Comparison of ENCODE assay signal across 9 cellular contexts in genomic region chr14:64303471-64303917, GRCh38. TPM values are rescaled to one million over a fixed set of nuclear protein-coding genes. Genes with fewer than 3 reads are reported as not detected.
DNase-seq lines count a peak whose midpoint lies in the region; ATAC-seq, FAIRE-seq and TF ChIP-seq lines count a peak whose summit lies in the region.
"Had no signal": no experiment of that assay in that cellular context is flagged by ENCODE, and none has a peak within 500 bp of the region (broad histone marks: within the 10 kb centered on the region; RNA-seq: fewer than 3 reads in every experiment).

No MANE protein-coding gene starts in this region.

- H3K4me1 ChIP-seq in H1 (replicated peaks in 1 of 4; ENCODE audit: control insufficient read depth in 3 of 4, insufficient read depth in 4 of 4, low read length in 3 of 4) (no peaks in the 10 kb centered on the region), mesendoderm (ENCODE audit: control insufficient read depth, low read depth, low read length) (no peaks in the 10 kb centered on the region)
- H3K4me1 ChIP-seq: BLaER1 treated with 17β-estradiol and CSF1 and Interleukin-3, amounts not matched to agents 10 nM and 100 nM had no signal

- no peak for TF ChIP-seq EP300 in H1 (IDR thresholded peaks at IDR 0.05; ENCODE audit: borderline replicate concordance in 1 of 2, low read depth in 2 of 2, low read length in 2 of 2)

- H3K4me2 ChIP-seq in H1 (ENCODE audit: insufficient read depth in 1 of 2, low read depth in 2 of 2, low read length in 2 of 2), result no peak overlapping the region
- H3K4me2 ChIP-seq in mesendoderm (ENCODE audit: low read length), result no peak overlapping the region
- H3K4me2 ChIP-seq: BLaER1 treated with 17β-estradiol and CSF1 and Interleukin-3, amounts not matched to agents 10 nM and 100 nM had no signal

- H2BK20ac ChIP-seq in H1 (ENCODE audit: low read length), result no peak overlapping the region

- DNase-seq in NOMO-1 treated with DMSO at 0.1 percent for 48 hours (lab: John Stamatoyannopoulos, UW; ENCODE audit: unreplicated experiment) (peak; percentile 56), NOMO-1 treated with dmso at 0.1 percent for 144 hours (lab: John Stamatoyannopoulos, UW; ENCODE audit: unreplicated experiment) (no peak), LoVo (ENCODE audit: low spot score) (peak; percentile 72), RKO (ENCODE audit: low spot score) (peak; percentile 82), H1 (ENCODE audit: low read depth in 1 of 2, low spot score in 2 of 2) (peak in 1 of 2 experiments; percentile 36), mesendoderm (peak; percentile 85)
- DNase-seq in activated CD4-positive, alpha-beta T cell treated with anti-CD3 and anti-CD28 coated beads for 1 hour, result no peak

- peak in 2 of 3 experiments; percentile 49 to 73; a peak in 3 of 4 replicates for TF ChIP-seq CTCF in H1 (IDR thresholded peaks at IDR 0.05; ENCODE audit: control extremely low read depth in 1 of 3, insufficient read depth in 1 of 3, low read depth in 1 of 3, low read length in 3 of 3)

- H3K9me3 Mint-ChIP-seq in stimulated activated memory B cell treated with anti-CD40 and anti-IgM and Interleukin-4, amounts not matched to agents 10 μg/mL and 1 μg/mL and 100 μg/mL, for 72 hours, result no peaks in the 10 kb centered on the region

- no peak overlapping the region for H2AK5ac ChIP-seq in H1 (ENCODE audit: low read depth, low read length)
- H2AK5ac ChIP-seq in mesendoderm (ENCODE audit: low read length), result no peak overlapping the region

- H3K27ac Mint-ChIP-seq in stimulated activated memory B cell treated with anti-CD40 and anti-IgM and Interleukin-4, amounts not matched to agents 10 μg/mL and 1 μg/mL and 100 μg/mL, for 72 hours, result no peak overlapping the region

- CTCF ChIA-PET in H1 (lab: Charles Lee; ENCODE audit: partially characterized antibody), result interaction anchor here (0.6 to 4.4 kb wide), 59 partner anchors 8 to 914 kb away, joined by 3 to 49 read pairs (median 4); partner anchors contain the start of gene ESR2

- 42% methylated on average over 4 of the region's 4 CpGs; no CpG with 5 or more reads in 1 of the 2 experiments for WGBS in H1 (ENCODE audit: extremely low coverage in 1 of 2, insufficient coverage in 1 of 2, insufficient read length in 1 of 2, insufficient replicate concordance in 2 of 2, low coverage in 1 of 2, low lambda C conversion rate in 2 of 2, missing lambda C conversion rate in 1 of 2), 2 experiments
- WGBS in mesendoderm (ENCODE audit: extremely low coverage, insufficient coverage, low lambda C conversion rate), result no CpG with 5 or more reads among the region's 4 CpGs

- H3K4ac ChIP-seq in H1 (replicated peaks; ENCODE audit: insufficient read length, low read depth, low read length) (no peak overlapping the region), mesendoderm (ENCODE audit: low read depth, low read length) (no peak overlapping the region)

- H3K56ac ChIP-seq in H1 (replicated peaks; ENCODE audit: insufficient read length, low read depth, low read length) (no peak overlapping the region), mesendoderm (ENCODE audit: low read length) (no peak overlapping the region)

- H3K14ac ChIP-seq in H1 (ENCODE audit: insufficient read length), result no peak overlapping the region

- H3K4me3 Mint-ChIP-seq in stimulated activated memory B cell treated with anti-CD40 and anti-IgM and Interleukin-4, amounts not matched to agents 10 μg/mL and 1 μg/mL and 100 μg/mL, for 72 hours, result no peak overlapping the region

- H3K79me1 ChIP-seq in H1 (ENCODE audit: low read depth, low read length) (no peaks in the 10 kb centered on the region), mesendoderm (ENCODE audit: low read length) (no peaks in the 10 kb centered on the region)

- H2BK15ac ChIP-seq in H1 (ENCODE audit: low read length) (no peak overlapping the region), mesendoderm (replicated peaks; ENCODE audit: low read depth) (no peak overlapping the region)

- no peaks in the 10 kb centered on the region for H4K20me1 ChIP-seq in H1 (replicated peaks in 1 of 2; ENCODE audit: control insufficient read depth in 1 of 2, insufficient read depth in 2 of 2, low read length in 2 of 2)
- H4K20me1 ChIP-seq: BLaER1 treated with 17β-estradiol and CSF1 and Interleukin-3, amounts not matched to agents 10 nM and 100 nM had no signal

- TF ChIP-seq POLR2A in H1 (IDR thresholded peaks at IDR 0.05; ENCODE audit: control extremely low read depth in 1 of 2, low read depth in 2 of 2, low read length in 2 of 2), result no peak

- H3K4me3 ChIP-seq in H1 (ENCODE audit: extremely low read depth in 1 of 4, insufficient read depth in 2 of 4, low read depth in 3 of 4, low read length in 4 of 4) (no peak overlapping the region), mesendoderm (ENCODE audit: low read length) (no peak overlapping the region)
- H3K4me3 ChIP-seq: BLaER1 treated with 17β-estradiol and CSF1 and Interleukin-3, amounts not matched to agents 10 nM and 100 nM had no signal

- no peaks in the 10 kb centered on the region for H3K4me1 Mint-ChIP-seq in stimulated activated memory B cell treated with anti-CD40 and anti-IgM and Interleukin-4, amounts not matched to agents 10 μg/mL and 1 μg/mL and 100 μg/mL, for 72 hours

- no peaks in the 10 kb centered on the region for H3K27me3 Mint-ChIP-seq in stimulated activated memory B cell treated with anti-CD40 and anti-IgM and Interleukin-4, amounts not matched to agents 10 μg/mL and 1 μg/mL and 100 μg/mL, for 72 hours

- H2BK12ac ChIP-seq in H1 (ENCODE audit: low read depth, low read length), result no peak overlapping the region

- no peak overlapping the region for H4K91ac ChIP-seq in H1 (replicated peaks; ENCODE audit: insufficient read length, low read length)

- no peak overlapping the region for H2BK120ac ChIP-seq in H1 (replicated peaks; ENCODE audit: low read depth, low read length)
- no peak overlapping the region for H2BK120ac ChIP-seq in mesendoderm (ENCODE audit: low read depth, low read length)

- H3K27me3 ChIP-seq in H1 (replicated peaks in 1 of 4; ENCODE audit: control insufficient read depth in 3 of 4, extremely low read depth in 1 of 4, insufficient read depth in 3 of 4, low read length in 3 of 4) (no peaks in the 10 kb centered on the region), mesendoderm (ENCODE audit: insufficient read depth, low read length, poor library complexity) (no peaks in the 10 kb centered on the region)
- H3K27me3 ChIP-seq: BLaER1 treated with 17β-estradiol and CSF1 and Interleukin-3, amounts not matched to agents 10 nM and 100 nM had no signal

- H2AFZ ChIP-seq in H1 (ENCODE audit: low read length), result no peak overlapping the region

- peak; percentile 81 to 86 for TF ChIP-seq RAD21 in H1 (IDR thresholded peaks at IDR 0.05 in 1 of 2, conservative IDR thresholded peaks at IDR 0.05 in 1 of 2; ENCODE audit: low read depth in 2 of 2, low read length in 2 of 2)

- no peak overlapping the region for H3K23ac ChIP-seq in H1 (ENCODE audit: insufficient read length)
- no peak overlapping the region for H3K23ac ChIP-seq in mesendoderm (ENCODE audit: low read length)

- ATAC-seq in stimulated activated memory B cell treated with anti-CD40 and anti-IgM and Interleukin-4, amounts not matched to agents 10 μg/mL and 1 μg/mL and 100 μg/mL, for 72 hours, result no peak

- POLR2A ChIA-PET in H1 (lab: Charles Lee; ENCODE audit: partially characterized antibody), result interaction anchor here (0.6 to 2.1 kb wide), 4 partner anchors 16 to 194 kb away, joined by 3 to 5 read pairs (median 4); no protein-coding TSS in a partner anchor

- H3K36me3 ChIP-seq in H1 (ENCODE audit: control insufficient read depth in 2 of 4, insufficient read depth in 4 of 4, low read length in 3 of 4), result no peaks in the 10 kb centered on the region
- no peaks in the 10 kb centered on the region for H3K36me3 ChIP-seq in mesendoderm (ENCODE audit: control insufficient read depth, insufficient read depth, low read length)
- H3K36me3 ChIP-seq: BLaER1 treated with 17β-estradiol and CSF1 and Interleukin-3, amounts not matched to agents 10 nM and 100 nM had no signal

- H4K5ac ChIP-seq in H1 (ENCODE audit: insufficient read length, low read depth, low read length) (no peak overlapping the region), mesendoderm (ENCODE audit: low read length) (no peak overlapping the region)

- no peak overlapping the region for H3K18ac ChIP-seq in H1 (ENCODE audit: extremely low read depth, low read length)
- H3K18ac ChIP-seq in mesendoderm (ENCODE audit: low read length), result no peak overlapping the region

- FAIRE-seq in H1 (lab: Jason Lieb, UNC), result peak; percentile 98

- no peaks in the 10 kb centered on the region for H3K36me3 Mint-ChIP-seq in stimulated activated memory B cell treated with anti-CD40 and anti-IgM and Interleukin-4, amounts not matched to agents 10 μg/mL and 1 μg/mL and 100 μg/mL, for 72 hours

- H3K79me2 ChIP-seq in H1 (ENCODE audit: control insufficient read depth in 1 of 2, insufficient read depth in 2 of 2, low read length in 2 of 2), result no peaks in the 10 kb centered on the region
- no peaks in the 10 kb centered on the region for H3K79me2 ChIP-seq in mesendoderm (ENCODE audit: control insufficient read depth, insufficient read depth, low read length)

- no peak overlapping the region for H4K8ac ChIP-seq in H1 (ENCODE audit: extremely low read depth, insufficient read depth, low read length)
- H4K8ac ChIP-seq in mesendoderm (ENCODE audit: low read depth, low read length), result no peak overlapping the region

- no peaks in the 10 kb centered on the region for H3K9me3 ChIP-seq in H1 (ENCODE audit: insufficient read depth in 2 of 2, low read depth in 1 of 2, low read length in 1 of 2)
- H3K9me3 ChIP-seq: BLaER1 treated with 17β-estradiol and CSF1 and Interleukin-3, amounts not matched to agents 10 nM and 100 nM had no signal

- H3K27ac ChIP-seq in H1 (ENCODE audit: low read depth, low read length) (no peak overlapping the region), mesendoderm (ENCODE audit: low read depth, low read length) (no peak overlapping the region)
- H3K27ac ChIP-seq: BLaER1 treated with 17β-estradiol and CSF1 and Interleukin-3, amounts not matched to agents 10 nM and 100 nM had no signal

- H3K9ac ChIP-seq in H1 (replicated peaks in 1 of 4; ENCODE audit: extremely low read depth in 1 of 4, low read depth in 3 of 4, low read length in 3 of 4) (no peak overlapping the region), mesendoderm (ENCODE audit: low read length) (no peak overlapping the region)
- H3K9ac ChIP-seq: BLaER1 treated with 17β-estradiol and CSF1 and Interleukin-3, amounts not matched to agents 10 nM and 100 nM had no signal

- H2BK5ac ChIP-seq in H1 (ENCODE audit: low read depth, low read length) (no peak overlapping the region), mesendoderm (ENCODE audit: low read length) (no peak overlapping the region)

- no peaks in the 10 kb centered on the region; the same call in 1 of the 2 replicates for H3K23me2 ChIP-seq in H1 (ENCODE audit: low read depth, low read length)

RNA-seq across cellular contexts. Expression of gene ESR2, which starts 9.3 kb away (rescaled TPM):
- 0.19 and 0.52 TPM in 2 replicates for total RNA-seq in H1 (2021; fragmentation: NEBNext Ultra II Directional; extraction: Animal tissue kit (Norgen Biotek cat#: 25700))
- polyA plus RNA-seq in H1 (2011; rRNA removed), result 0.22 and 0.23 TPM in 2 replicates
- polyA plus RNA-seq in H1 (2011; cell fraction: cytosol; rRNA removed), result 0.28 TPM
- polyA plus RNA-seq in H1 (2011; cell fraction: nucleus; rRNA removed), result 0.73 TPM
- 0.29 to 0.70 TPM (median 0.44 TPM) in 4 replicates for polyA plus RNA-seq in H1 (2012, experiment 1 of 2)
- polyA plus RNA-seq in H1 (2012, experiment 2 of 2), result 0.05 TPM
- 0.10 TPM for polyA plus RNA-seq in H1 (2013, experiment 1 of 2)
- polyA plus RNA-seq in H1 (2013, experiment 2 of 2), result 0.13 TPM
- polyA minus RNA-seq in H1 (2011; rRNA and poly(A)+ RNA removed), result 0.91 and 1.0 TPM in 2 replicates
- polyA minus RNA-seq in H1 (2011; cell fraction: cytosol; rRNA and poly(A)+ RNA removed), result not detected
- 2.9 TPM for polyA minus RNA-seq in H1 (2011; cell fraction: nucleus; rRNA and poly(A)+ RNA removed)
- 0.06 TPM for polyA plus RNA-seq in mesendoderm (2013, experiment 1 of 2)
- polyA plus RNA-seq in mesendoderm (2013, experiment 2 of 2), result 0.06 TPM

Comparison
In these comparisons a context has a peak if more than half of its experiments do, and no peak if none do; other contexts are left out.
1. DNase-seq: peak in NOMO-1 treated with DMSO at 0.1 percent for 48 hours (single experiment), LoVo (single experiment), RKO (single experiment) and mesendoderm (single experiment); none in NOMO-1 treated with dmso at 0.1 percent for 144 hours (single experiment) and activated CD4-positive, alpha-beta T cell treated with anti-CD3 and anti-CD28 coated beads for 1 hour (single experiment).